8 cellular contexts compared by ENCODE assay signal in the genomic region with DNA sequence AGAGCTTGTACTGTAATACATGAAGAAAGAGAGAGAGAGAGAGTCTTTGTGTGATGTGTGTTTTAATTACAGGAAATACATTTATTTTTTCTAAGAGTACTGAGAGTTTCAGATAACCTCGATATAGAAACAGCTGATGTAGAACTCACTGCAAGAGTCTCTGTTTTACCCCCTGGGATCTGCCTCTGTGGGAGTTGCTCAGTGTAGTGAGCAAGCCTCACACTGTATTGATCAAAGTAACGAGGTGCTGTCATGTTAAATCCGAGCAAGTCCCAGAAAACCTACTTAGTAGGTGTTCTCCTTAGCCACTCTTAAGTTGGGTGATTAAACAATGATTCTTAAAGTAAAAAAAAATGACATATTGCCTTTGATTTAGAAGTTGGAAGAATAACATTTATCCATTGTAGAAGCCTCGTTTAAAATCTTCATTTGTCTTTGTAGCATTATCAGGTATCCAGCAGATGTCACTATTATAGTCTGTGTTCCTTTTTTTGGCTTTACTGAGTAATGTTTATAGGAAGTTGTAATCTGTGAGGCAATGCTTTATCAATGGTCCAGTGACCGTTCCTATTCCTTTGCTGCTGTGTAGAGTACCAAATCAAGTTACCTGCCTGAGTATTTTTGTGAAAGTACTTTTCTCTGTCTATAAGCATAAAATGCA.
DNase-seq lines count a peak whose midpoint lies in the region; ATAC-seq and TF ChIP-seq lines count a peak whose summit lies in the region.

No MANE protein-coding gene starts in this region.

- no peak overlapping the region for H3K4me3 ChIP-seq in left lung

- H3K27me3 ChIP-seq in left lung, result peaks cover 2 to 35% of the 10 kb centered on the region in 2 donors

- H3K4me1 ChIP-seq in left lung, result no peaks in the 10 kb centered on the region

- H3K36me3 ChIP-seq in left lung, result no peaks in the 10 kb centered on the region

- no peak overlapping the region for H3K27ac ChIP-seq in left lung

- no peak for TF ChIP-seq CTCF in left lung (IDR thresholded peaks at IDR 0.05)

- intact Hi-C loops in left lung (cut with DNase I), result no loop called here

- no peaks in the 10 kb centered on the region for H3K9me3 ChIP-seq in left lung

- ATAC-seq in left lung (no peak), HG02870 (IDR thresholded peaks at IDR 0.05; ENCODE audit: unreplicated experiment) (no peak)
- no peak for ATAC-seq in stimulated activated naive CD8-positive, alpha-beta T cell treated with anti-CD3 and anti-CD28 coated beads, Interleukin-15, Interleukin-2, amounts not matched to agents 100 U/mL and 50 U/mL, for 24 hours

- peak; percentile 25 for DNase-seq in DMS153 treated with DMSO at 0.1 percent for 48 hours (lab: John Stamatoyannopoulos, UW; ENCODE audit: unreplicated experiment)
- DNase-seq in Kasumi-1 (lab: John Stamatoyannopoulos, UW), result peak; percentile 60 to 79
- peak; percentile 64 for DNase-seq in SKM-1 treated with dmso at 0.1 percent for 144 hours (lab: John Stamatoyannopoulos, UW; ENCODE audit: unreplicated experiment)
- peak; percentile 13 for DNase-seq in left kidney (ENCODE audit: low read depth, low spot score)
- no peak for DNase-seq in left lung
- DNase-seq in stimulated activated naive CD8-positive, alpha-beta T cell treated with anti-CD3 and anti-CD28 coated beads, Interleukin-15, Interleukin-2, amounts not matched to agents 100 U/mL and 50 U/mL, for 24 hours, result no peak
- DNase-seq in activated T-cell treated with anti-CD3 and anti-CD28 coated beads, Interleukin-2, amount 50 U/mL, for 48 hours, result no peak

Comparison
In these comparisons a context has a peak if more than half of its experiments do, and no peak if none do; other contexts are left out.
1. DNase-seq: peak in DMS153 treated with DMSO at 0.1 percent for 48 hours (single experiment), Kasumi-1 (2 of 2), SKM-1 treated with dmso at 0.1 percent for 144 hours (single experiment) and left kidney (single experiment); none in left lung (0 of 2), stimulated activated naive CD8-positive, alpha-beta T cell treated with anti-CD3 and anti-CD28 coated beads, Interleukin-15, Interleukin-2, amounts not matched to agents 100 U/mL and 50 U/mL, for 24 hours (single experiment) and activated T-cell treated with anti-CD3 and anti-CD28 coated beads, Interleukin-2, amount 50 U/mL, for 48 hours (0 of 2).